28 cellular contexts compared by ENCODE assay signal in genomic region chr4:173584506-173584905, GRCh38. TPM values are rescaled to one million over a fixed set of nuclear protein-coding genes. Genes with fewer than 3 reads are reported as not detected.
DNase-seq lines count a peak whose midpoint lies in the region; ATAC-seq, FAIRE-seq and TF ChIP-seq lines count a peak whose summit lies in the region.
"Had no signal": no experiment of that assay in that cellular context is flagged by ENCODE, and none has a peak within 500 bp of the region (broad histone marks: within the 10 kb centered on the region; RNA-seq: fewer than 3 reads in every experiment).

No MANE protein-coding gene starts in this region.

- peaks cover 29% of the 10 kb centered on the region for H3K4me1 Mint-ChIP-seq in mesothelial cell of epicardium
- H3K4me1 Mint-ChIP-seq: CD14-positive monocyte; CD4-positive, alpha-beta memory T cell; CD4-positive, CD25-positive, alpha-beta regulatory T cell; CD8-positive, alpha-beta memory T cell had no signal

- no peaks in the 10 kb centered on the region for H3K27me3 ChIP-seq in cardiac muscle cell
- no peaks in the 10 kb centered on the region for H3K27me3 ChIP-seq in heart right ventricle
- H3K27me3 ChIP-seq in HepG2 (ENCODE audit: control insufficient read depth in 1 of 2, insufficient read depth in 2 of 2, low read length in 2 of 2) = no peaks in the 10 kb centered on the region
- H3K27me3 ChIP-seq: BE2C, BLaER1 had no signal

- H3K4me3 Mint-ChIP-seq in mesothelial cell of epicardium = no peak overlapping the region
- H3K4me3 Mint-ChIP-seq: CD14-positive monocyte; CD4-positive, alpha-beta memory T cell; CD4-positive, CD25-positive, alpha-beta regulatory T cell; CD8-positive, alpha-beta memory T cell had no signal

- BruUV-seq in HepG2 (replicated peaks; lab: Mats Ljungman, UMichigan) = no TSS peak

- H3K4me1 ChIP-seq in cardiac muscle cell (ENCODE audit: low read depth) = peaks cover 12% of the 10 kb centered on the region
- peaks cover 0 to 31% (median 6%) of the 10 kb centered on the region in 9 donors for H3K4me1 ChIP-seq in heart right ventricle
- H3K4me1 ChIP-seq in HepG2 (ENCODE audit: insufficient read depth, low read length) = no peaks in the 10 kb centered on the region
- H3K4me1 ChIP-seq: BE2C, BLaER1 had no signal

- no peaks in the 10 kb centered on the region for H4K20me1 ChIP-seq in HepG2 (ENCODE audit: insufficient read depth, low read length)
- H4K20me1 ChIP-seq: BLaER1 had no signal

- peaks cover 2% of the 10 kb centered on the region for H3K36me3 Mint-ChIP-seq in mesothelial cell of epicardium
- H3K36me3 Mint-ChIP-seq: CD14-positive monocyte; CD4-positive, alpha-beta memory T cell; CD4-positive, CD25-positive, alpha-beta regulatory T cell; CD8-positive, alpha-beta memory T cell had no signal

- no peak overlapping the region for H3K9ac ChIP-seq in HepG2 (ENCODE audit: insufficient read depth, low read depth, low read length)
- H3K9ac ChIP-seq: BLaER1 had no signal

- ATAC-seq in heart right ventricle (no peak), HepG2 (no peak), HG03521 (IDR thresholded peaks at IDR 0.05; ENCODE audit: unreplicated experiment) (no peak)
- ATAC-seq: GM12878 had no signal

- peak overlapping the region; percentile 55 for H3K27ac Mint-ChIP-seq in mesothelial cell of epicardium
- H3K27ac Mint-ChIP-seq: CD4-positive, alpha-beta memory T cell; CD4-positive, CD25-positive, alpha-beta regulatory T cell; CD8-positive, alpha-beta memory T cell had no signal

- no peak for TF ChIP-seq CTCF in cardiac muscle cell (IDR thresholded peaks at IDR 0.05; ENCODE audit: low read depth, low read length)
- no peak for TF ChIP-seq CTCF in heart right ventricle (IDR thresholded peaks at IDR 0.05)
- TF ChIP-seq CTCF in mesothelial cell of epicardium (IDR thresholded peaks at IDR 0.05; ENCODE audit: unreplicated experiment) = no peak
- no peak for TF ChIP-seq CTCF in HepG2 (CRISPR knock-in tag; IDR thresholded peaks at IDR 0.05)

- TF ChIP-seq EP300 in HepG2 (IDR thresholded peaks at IDR 0.05; ENCODE audit: low read depth in 2 of 2, low read length in 2 of 2) (no peak), HepG2 (CRISPR knock-in tag; IDR thresholded peaks at IDR 0.05; ENCODE audit: borderline replicate concordance) (no peak)

- H3K4me3 ChIP-seq in cardiac muscle cell (no peak overlapping the region), heart right ventricle (no peak overlapping the region), HepG2 (replicated peaks in 1 of 3; ENCODE audit: insufficient read depth in 1 of 3, low read depth in 2 of 3, low read length in 3 of 3) (no peak overlapping the region)
- H3K4me3 ChIP-seq: BLaER1, GM12878 had no signal

- FAIRE-seq in HepG2 (lab: Jason Lieb, UNC) = no peak
- FAIRE-seq: A204.1, GM12878, GM19239 had no signal

- CTCF ChIA-PET in HepG2 (lab: Yijun Ruan, JAX; ENCODE audit: low intra/inter-chr PET ratio, low total read pairs) = no interaction called here

- intact Hi-C loops in heart right ventricle (cut with DNase I) = no loop called here
- intact Hi-C loops in HepG2 (cut with micrococcal nuclease; ENCODE audit: unreplicated experiment) = no loop called here

- POLR2A ChIA-PET in HepG2 (lab: Yijun Ruan, JAX) = no interaction called here

- 54 to 56% methylated on average over 4 of the region's 4 CpGs for WGBS in heart right ventricle, 2 donors
- WGBS in HepG2 (ENCODE audit: low lambda C conversion rate) = 28% methylated on average over 4 of the region's 4 CpGs

- H3K36me3 ChIP-seq in cardiac muscle cell (no peaks in the 10 kb centered on the region), heart right ventricle (no peaks in the 10 kb centered on the region), HepG2 (replicated peaks in 1 of 2; ENCODE audit: control insufficient read depth in 1 of 2, insufficient read depth in 2 of 2, low read length in 2 of 2) (no peaks in the 10 kb centered on the region)
- H3K36me3 ChIP-seq: BLaER1 had no signal

- H3K9me3 Mint-ChIP-seq in mesothelial cell of epicardium = no peaks in the 10 kb centered on the region
- H3K9me3 Mint-ChIP-seq: CD4-positive, alpha-beta memory T cell; CD4-positive, CD25-positive, alpha-beta regulatory T cell had no signal

- DNase-seq in cardiac muscle cell (ENCODE audit: low read depth in 1 of 2, low spot score in 1 of 2) (no peak), heart right ventricle (no peak), OCI-M1 (lab: John Stamatoyannopoulos, UW) (peak; percentile 46), amniotic epithelial cell (ENCODE audit: low read depth) (peak; percentile 14), mesothelial cell of epicardium (ENCODE audit: low spot score in 2 of 2, unreplicated experiment in 2 of 2) (no peak), HepG2 (ENCODE audit: low spot score) (no peak)
- DNase-seq in NK-92 treated with Interleukin-12 subunit alpha and Interleukin-12 subunit beta, amount 100 ng/mL, for 24 hours (lab: John Stamatoyannopoulos, UW) = no peak
- DNase-seq: 8988T; ACHN; BE2C; C1 segment of cervical spinal cord; CD4-positive, alpha-beta memory T cell; CD4-positive, CD25-positive, alpha-beta regulatory T cell; CD8-positive, alpha-beta memory T cell; COR-L47; DMS 273 treated with DMSO at 0.1 percent for 48 hours; DMS153; DMS53; DMS79; DND-41; EL; GDM1 had no signal

- H3K27ac ChIP-seq in cardiac muscle cell = peak overlapping the region; percentile 76
- no peak overlapping the region for H3K27ac ChIP-seq in heart right ventricle
- H3K27ac ChIP-seq in HepG2 (ENCODE audit: extremely low read length, insufficient read depth, low read length) = no peak overlapping the region
- H3K27ac ChIP-seq: BLaER1 had no signal

- H3K79me2 ChIP-seq in HepG2 (ENCODE audit: insufficient read depth, low read length) = no peaks in the 10 kb centered on the region

- peaks cover 4% of the 10 kb centered on the region for H3K27me3 Mint-ChIP-seq in mesothelial cell of epicardium (ENCODE audit: low read depth)

- H2AFZ ChIP-seq in HepG2 (ENCODE audit: low read length) = no peak overlapping the region

- H3K9me3 ChIP-seq in cardiac muscle cell (ENCODE audit: low read depth) (no peaks in the 10 kb centered on the region), heart right ventricle (no peaks in the 10 kb centered on the region), HepG2 (ENCODE audit: low read length) (no peaks in the 10 kb centered on the region)
- H3K9me3 ChIP-seq: BE2C, BLaER1 had no signal

- TF ChIP-seq POLR2A in HepG2 (IDR thresholded peaks at IDR 0.05; ENCODE audit: insufficient read depth in 1 of 2, low read depth in 2 of 2, low read length in 2 of 2) = no peak

- no peak overlapping the region for H3K4me2 ChIP-seq in HepG2 (ENCODE audit: low read depth, low read length)
- H3K4me2 ChIP-seq: BLaER1 had no signal

- in situ Hi-C loops in HepG2 (cut with HindIII; ENCODE audit: extremely low pct_ligation_motif_present, low pct_unique_long_range_greater_than_20kb) = no loop called here

- TF ChIP-seq RAD21 in HepG2 (CRISPR knock-in tag; IDR thresholded peaks at IDR 0.05) = no peak

TF ChIP-seq in HepG2, 621 proteins besides CTCF, POLR2A, EP300 and RAD21:
- TF ChIP-seq NFE2L1 (CRISPR knock-in tag; IDR thresholded peaks at IDR 0.05; ENCODE audit: borderline replicate concordance) (no peak), ZNF460 (CRISPR knock-in tag; IDR thresholded peaks at IDR 0.05; ENCODE audit: borderline replicate concordance) (no peak), ZNF710 (CRISPR knock-in tag; IDR thresholded peaks at IDR 0.05; ENCODE audit: borderline replicate concordance) (no peak), TCF7L2 (IDR thresholded peaks at IDR 0.05; ENCODE audit: low read depth, low read length) (no peak), ZNF282 (IDR thresholded peaks at IDR 0.05; ENCODE audit: partially characterized antibody) (no peak)

RNA-seq across cellular contexts. Expression of gene HAND2, which starts 54.5 kb away (rescaled TPM):
- 352 and 607 TPM in 2 replicates for total RNA-seq in cardiac muscle cell
- 175 and 199 TPM in 2 replicates for polyA plus RNA-seq in cardiac muscle cell
- 100 to 1,000 TPM in 7 of 10 donors, 10 to 100 TPM in 3; 64.6 to 196 (median 130) TPM for total RNA-seq in heart right ventricle
- polyA plus RNA-seq in heart right ventricle = 10 to 100 TPM; 48.6 to 90.7 TPM
- total RNA-seq in mesothelial cell of epicardium = 32.8 to 34.3 TPM (median 33.3 TPM) in 3 replicates
- total RNA-seq in HepG2 (2016; rRNA removed; fragmentation: Illumina TruSeq; extraction: Trizol) = not detected in 2 replicates
- total RNA-seq in HepG2 (2016; cell fraction: cytosol; rRNA removed; fragmentation: Illumina TruSeq; extraction: Trizol; ENCODE audit: low read depth) = not detected in 2 replicates
- not detected in 2 replicates for total RNA-seq in HepG2 (2016; cell fraction: insoluble cytoplasmic fraction; rRNA removed; fragmentation: Illumina TruSeq; extraction: Trizol)
- not detected in 2 replicates for total RNA-seq in HepG2 (2016; cell fraction: membrane; rRNA removed; fragmentation: Illumina TruSeq; extraction: Trizol)
- total RNA-seq in HepG2 (2016; cell fraction: nucleus; rRNA removed; fragmentation: Illumina TruSeq; extraction: Trizol) = not detected in 2 replicates
- not detected in 2 replicates for polyA plus RNA-seq in HepG2 (2011; rRNA removed)
- not detected in 2 replicates for polyA plus RNA-seq in HepG2 (2011; cell fraction: cytosol; rRNA removed)
- polyA plus RNA-seq in HepG2 (2011; cell fraction: nucleus; rRNA removed) = not detected in 2 replicates
- polyA plus RNA-seq in HepG2 (2012) = not detected in 2 replicates
- not detected in 2 replicates for polyA plus RNA-seq in HepG2 (2016; cell fraction: cytosol; fragmentation: Illumina TruSeq; extraction: Trizol; ENCODE audit: low read depth)
- not detected in 2 replicates for polyA plus RNA-seq in HepG2 (2016; cell fraction: insoluble cytoplasmic fraction; fragmentation: Illumina TruSeq; extraction: Trizol; ENCODE audit: low read depth)
- polyA plus RNA-seq in HepG2 (2016; cell fraction: membrane; fragmentation: Illumina TruSeq; extraction: Trizol; ENCODE audit: low read depth) = not detected in 2 replicates
- not detected in 2 replicates for polyA plus RNA-seq in HepG2 (2016; cell fraction: nucleus; fragmentation: Illumina TruSeq; extraction: Trizol; ENCODE audit: insufficient read depth, low read depth)
- not detected in 2 replicates for polyA minus RNA-seq in HepG2 (2011; rRNA and poly(A)+ RNA removed; ENCODE audit: low replicate concordance)
- not detected in 2 replicates for polyA minus RNA-seq in HepG2 (2011; cell fraction: cytosol; rRNA and poly(A)+ RNA removed)
- not detected in 2 replicates for polyA minus RNA-seq in HepG2 (2011; cell fraction: nucleus; rRNA and poly(A)+ RNA removed)
- total RNA-seq: CD4-positive, alpha-beta memory T cell; CD4-positive, CD25-positive, alpha-beta regulatory T cell; CD8-positive, alpha-beta memory T cell; GM12878 had no signal
- polyA plus RNA-seq: CD14-positive monocyte; CD4-positive, alpha-beta memory T cell; CD4-positive, CD25-positive, alpha-beta regulatory T cell; CD8-positive, alpha-beta memory T cell had no signal

Comparison
In these comparisons a context has a peak if more than half of its experiments do, and no peak if none do; other contexts are left out.
1. DNase-seq: peak in OCI-M1 (single experiment) and amniotic epithelial cell (single experiment); none in cardiac muscle cell (0 of 2), heart right ventricle (0 of 2), mesothelial cell of epicardium (0 of 2), HepG2 (single experiment) and NK-92 treated with Interleukin-12 subunit alpha and Interleukin-12 subunit beta, amount 100 ng/mL, for 24 hours (single experiment).
2. RNA of gene HAND2, which starts 54.5 kb away (total RNA-seq): 352 to 607 TPM in cardiac muscle cell, 64.6 to 196 TPM in heart right ventricle and 32.8 to 34.3 TPM in mesothelial cell of epicardium; not detected in HepG2; every median in the first group is over 10 times any median in the second.